Comparison of ENCODE assay signal across 28 cellular contexts in genomic region chrX:24173115-24173847, GRCh38. TPM values are rescaled to one million over a fixed set of nuclear protein-coding genes. Genes with fewer than 3 reads are reported as not detected.
DNase-seq lines count a peak whose midpoint lies in the region; ATAC-seq, FAIRE-seq and TF ChIP-seq lines count a peak whose summit lies in the region.
"Had no signal": no experiment of that assay in that cellular context is flagged by ENCODE, and none has a peak within 500 bp of the region (broad histone marks: within the 10 kb centered on the region; RNA-seq: fewer than 3 reads in every experiment).

No MANE protein-coding gene starts in this region.

- POLR2A ChIA-PET in HepG2 (lab: Yijun Ruan, JAX) = no interaction called here

- H3K4me1 Mint-ChIP-seq in natural killer cell (peaks cover 35 to 47% of the 10 kb centered on the region in 2 donors), glutamatergic neuron (ENCODE audit: low read depth, unreplicated experiment) (peaks cover 11% of the 10 kb centered on the region), type B pancreatic cell (ENCODE audit: unreplicated experiment) (peaks cover 13% of the 10 kb centered on the region)
- peaks cover 34 to 35% of the 10 kb centered on the region in 2 donors for H3K4me1 Mint-ChIP-seq in natural killer cell treated with Interleukin-12 subunit alpha and Interleukin-12 subunit beta and Interleukin-15 and Interleukin-18, amount 100 ng/mL, for 72 hours (ENCODE audit: low read depth in 2 of 2)

- H3K4me1 ChIP-seq in smooth muscle cell (ENCODE audit: low read depth) = peaks cover 8% of the 10 kb centered on the region
- H3K4me1 ChIP-seq in HepG2 (ENCODE audit: insufficient read depth, low read length) = peaks cover 28% of the 10 kb centered on the region
- H3K4me1 ChIP-seq: SJSA1 had no signal

- CTCF ChIA-PET in HepG2 (lab: Yijun Ruan, JAX; ENCODE audit: low intra/inter-chr PET ratio, low total read pairs) = no interaction called here

- H4K20me1 ChIP-seq in smooth muscle cell (ENCODE audit: low read depth) (peaks cover 95% of the 10 kb centered on the region), HepG2 (ENCODE audit: insufficient read depth, low read length) (no peaks in the 10 kb centered on the region)

- H3K9me3 ChIP-seq in WERI-Rb-1 (ENCODE audit: severe bottlenecking) (no peaks in the 10 kb centered on the region), smooth muscle cell (replicated peaks; ENCODE audit: low read depth) (no peaks in the 10 kb centered on the region), HepG2 (ENCODE audit: low read length) (no peaks in the 10 kb centered on the region)
- H3K9me3 ChIP-seq: psoas muscle, SJSA1 had no signal

- TF ChIP-seq CTCF in natural killer cell (IDR thresholded peaks at IDR 0.05) (no peak), WERI-Rb-1 (IDR thresholded peaks at IDR 0.05; ENCODE audit: low read depth, low read length) (peak; percentile 6; the same call in 1 of the 2 replicates), glutamatergic neuron (IDR thresholded peaks at IDR 0.05; ENCODE audit: partially characterized antibody, unreplicated experiment) (no peak), smooth muscle cell (IDR thresholded peaks at IDR 0.05; ENCODE audit: borderline replicate concordance, insufficient read depth, poor library complexity, severe bottlenecking) (no peak), HepG2 (CRISPR knock-in tag; IDR thresholded peaks at IDR 0.05) (no peak), type B pancreatic cell (conservative IDR thresholded peaks at IDR 0.05) (no peak)

- H3K4me2 ChIP-seq in smooth muscle cell = no peak overlapping the region
- no peak overlapping the region for H3K4me2 ChIP-seq in HepG2 (ENCODE audit: low read depth, low read length)

- ATAC-seq in natural killer cell (no peak), HepG2 (no peak)
- ATAC-seq in natural killer cell treated with Interleukin-12 subunit alpha and Interleukin-12 subunit beta and Interleukin-15 and Interleukin-18, amount 100 ng/mL, for 72 hours = no peak
- ATAC-seq: activated CD8-positive, alpha-beta T cell treated with anti-CD3 and anti-CD28 coated beads for 36 hours; psoas muscle; stimulated activated naive B cell treated with anti-CD40 and anti-IgM and Interleukin-4, amounts not matched to agents 10 μg/mL and 1 μg/mL and 100 μg/mL, for 72 hours had no signal

- BruUV-seq in HepG2 (replicated peaks; lab: Mats Ljungman, UMichigan) = no TSS peak

- H3K9me3 Mint-ChIP-seq in natural killer cell (no peaks in the 10 kb centered on the region), glutamatergic neuron (ENCODE audit: unreplicated experiment) (no peaks in the 10 kb centered on the region), type B pancreatic cell (no peaks in the 10 kb centered on the region)
- H3K9me3 Mint-ChIP-seq in natural killer cell treated with Interleukin-12 subunit alpha and Interleukin-12 subunit beta and Interleukin-15 and Interleukin-18, amount 100 ng/mL, for 72 hours = no peaks in the 10 kb centered on the region
- H3K9me3 Mint-ChIP-seq: activated CD8-positive, alpha-beta T cell treated with anti-CD3 and anti-CD28 coated beads for 36 hours; activated naive CD8-positive, alpha-beta T cell treated with anti-CD3 and anti-CD28 coated beads, Interleukin-2, amount 10 ng/mL, durations not matched to agents 7 days and 5 days; stimulated activated naive B cell treated with anti-CD40 and anti-IgM and Interleukin-4, amounts not matched to agents 10 μg/mL and 1 μg/mL and 100 μg/mL, for 72 hours; T-helper 1 cell treated with Interleukin-12 subunit alpha and Interleukin-12 subunit beta and Interleukin-4 antibody, amounts not matched to agents 30 μg/mL and 1 μg/mL, for 36 hours had no signal

- peaks cover 8% of the 10 kb centered on the region for H3K36me3 Mint-ChIP-seq in natural killer cell
- H3K36me3 Mint-ChIP-seq in natural killer cell treated with Interleukin-12 subunit alpha and Interleukin-12 subunit beta and Interleukin-15 and Interleukin-18, amount 100 ng/mL, for 72 hours = peaks cover 6% of the 10 kb centered on the region
- H3K36me3 Mint-ChIP-seq in glutamatergic neuron (ENCODE audit: unreplicated experiment) = no peaks in the 10 kb centered on the region
- H3K36me3 Mint-ChIP-seq in type B pancreatic cell = peaks cover 43% of the 10 kb centered on the region

- intact Hi-C loops in natural killer cell (cut with micrococcal nuclease) (no loop called here), HepG2 (cut with micrococcal nuclease; ENCODE audit: unreplicated experiment) (no loop called here)

- WGBS in smooth muscle cell (ENCODE audit: low lambda C conversion rate) = 87% methylated on average over 11 of the region's 11 CpGs
- 95% methylated on average over 11 of the region's 11 CpGs for WGBS in HepG2 (ENCODE audit: low lambda C conversion rate)

- no peak for TF ChIP-seq EP300 in HepG2 (IDR thresholded peaks at IDR 0.05; ENCODE audit: low read depth in 2 of 2, low read length in 2 of 2)
- TF ChIP-seq EP300 in HepG2 (CRISPR knock-in tag; IDR thresholded peaks at IDR 0.05; ENCODE audit: borderline replicate concordance) = no peak

- H3K27me3 Mint-ChIP-seq in natural killer cell (ENCODE audit: low read depth in 2 of 2) = no peaks in the 10 kb centered on the region
- H3K27me3 Mint-ChIP-seq in natural killer cell treated with Interleukin-12 subunit alpha and Interleukin-12 subunit beta and Interleukin-15 and Interleukin-18, amount 100 ng/mL, for 72 hours = no peaks in the 10 kb centered on the region
- no peaks in the 10 kb centered on the region for H3K27me3 Mint-ChIP-seq in glutamatergic neuron (ENCODE audit: unreplicated experiment)
- H3K27me3 Mint-ChIP-seq in type B pancreatic cell = no peaks in the 10 kb centered on the region
- H3K27me3 Mint-ChIP-seq: activated CD8-positive, alpha-beta T cell treated with anti-CD3 and anti-CD28 coated beads for 36 hours; activated naive CD8-positive, alpha-beta T cell treated with anti-CD3 and anti-CD28 coated beads, Interleukin-2, amount 10 ng/mL, durations not matched to agents 7 days and 5 days; stimulated activated naive B cell treated with anti-CD40 and anti-IgM and Interleukin-4, amounts not matched to agents 10 μg/mL and 1 μg/mL and 100 μg/mL, for 72 hours had no signal

- peaks cover 100% of the 10 kb centered on the region for H3K79me2 ChIP-seq in smooth muscle cell (ENCODE audit: low read depth)
- peaks cover 40% of the 10 kb centered on the region for H3K79me2 ChIP-seq in HepG2 (ENCODE audit: insufficient read depth, low read length)

- in situ Hi-C loops in HepG2 (cut with HindIII; ENCODE audit: extremely low pct_ligation_motif_present, low pct_unique_long_range_greater_than_20kb) = no loop called here

- H3K9ac ChIP-seq in smooth muscle cell (ENCODE audit: low read depth) (no peak overlapping the region), HepG2 (ENCODE audit: insufficient read depth, low read depth, low read length) (no peak overlapping the region)

- H3K27ac Mint-ChIP-seq in natural killer cell = peak overlapping the region; percentile 73 to 84
- H3K27ac Mint-ChIP-seq in natural killer cell treated with Interleukin-12 subunit alpha and Interleukin-12 subunit beta and Interleukin-15 and Interleukin-18, amount 100 ng/mL, for 72 hours = peak overlapping the region in 1 of 2 donors; percentile 48
- peak overlapping the region; percentile 43 for H3K27ac Mint-ChIP-seq in glutamatergic neuron (ENCODE audit: unreplicated experiment)
- H3K27ac Mint-ChIP-seq in type B pancreatic cell = no peak overlapping the region
- H3K27ac Mint-ChIP-seq: activated CD8-positive, alpha-beta T cell treated with anti-CD3 and anti-CD28 coated beads for 36 hours; activated naive CD8-positive, alpha-beta T cell treated with anti-CD3 and anti-CD28 coated beads, Interleukin-2, amount 10 ng/mL, durations not matched to agents 7 days and 5 days; stimulated activated naive B cell treated with anti-CD40 and anti-IgM and Interleukin-4, amounts not matched to agents 10 μg/mL and 1 μg/mL and 100 μg/mL, for 72 hours; T-helper 1 cell treated with Interleukin-12 subunit alpha and Interleukin-12 subunit beta and Interleukin-4 antibody, amounts not matched to agents 30 μg/mL and 1 μg/mL, for 36 hours had no signal

- no peaks in the 10 kb centered on the region for H3F3A ChIP-seq in smooth muscle cell (ENCODE audit: low read depth)

- TF ChIP-seq POLR2A in HepG2 (IDR thresholded peaks at IDR 0.05; ENCODE audit: insufficient read depth in 1 of 2, low read depth in 2 of 2, low read length in 2 of 2) = no peak

- H3K36me3 ChIP-seq in WERI-Rb-1 (peaks cover 51% of the 10 kb centered on the region), smooth muscle cell (ENCODE audit: low read depth) (peaks cover 26% of the 10 kb centered on the region), HepG2 (replicated peaks in 1 of 2; ENCODE audit: control insufficient read depth in 1 of 2, insufficient read depth in 2 of 2, low read length in 2 of 2) (peaks cover 0 to 1% of the 10 kb centered on the region in 2 experiments; a peak in 3 of 5 replicates)

- H3K4me3 ChIP-seq in WERI-Rb-1 (ENCODE audit: low read depth, low read length) (no peak overlapping the region), smooth muscle cell (no peak overlapping the region), HepG2 (replicated peaks in 1 of 3; ENCODE audit: insufficient read depth in 1 of 3, low read depth in 2 of 3, low read length in 3 of 3) (no peak overlapping the region)
- H3K4me3 ChIP-seq: dorsolateral prefrontal cortex, psoas muscle, SJSA1 had no signal

- TF ChIP-seq RAD21 in HepG2 (CRISPR knock-in tag; IDR thresholded peaks at IDR 0.05) = no peak

- H3K27ac ChIP-seq in WERI-Rb-1 (no peak overlapping the region), smooth muscle cell (ENCODE audit: low read depth) (peak overlapping the region; percentile 45), HepG2 (ENCODE audit: extremely low read length, insufficient read depth, low read length) (no peak overlapping the region)
- H3K27ac ChIP-seq: dorsolateral prefrontal cortex, psoas muscle, SJSA1 had no signal

- H3K4me3 Mint-ChIP-seq in natural killer cell (no peak overlapping the region), glutamatergic neuron (ENCODE audit: unreplicated experiment) (no peak overlapping the region), type B pancreatic cell (no peak overlapping the region)
- H3K4me3 Mint-ChIP-seq in natural killer cell treated with Interleukin-12 subunit alpha and Interleukin-12 subunit beta and Interleukin-15 and Interleukin-18, amount 100 ng/mL, for 72 hours = no peak overlapping the region
- H3K4me3 Mint-ChIP-seq: activated CD8-positive, alpha-beta T cell treated with anti-CD3 and anti-CD28 coated beads for 36 hours; activated naive CD8-positive, alpha-beta T cell treated with anti-CD3 and anti-CD28 coated beads, Interleukin-2, amount 10 ng/mL, durations not matched to agents 7 days and 5 days; stimulated activated naive B cell treated with anti-CD40 and anti-IgM and Interleukin-4, amounts not matched to agents 10 μg/mL and 1 μg/mL and 100 μg/mL, for 72 hours; T-helper 1 cell treated with Interleukin-12 subunit alpha and Interleukin-12 subunit beta and Interleukin-4 antibody, amounts not matched to agents 30 μg/mL and 1 μg/mL, for 36 hours had no signal

- H2AFZ ChIP-seq in smooth muscle cell (ENCODE audit: low read depth) (no peak overlapping the region), HepG2 (ENCODE audit: low read length) (no peak overlapping the region)

- H3K27me3 ChIP-seq in WERI-Rb-1 (ENCODE audit: insufficient read depth, low read depth, severe bottlenecking) = no peaks in the 10 kb centered on the region
- H3K27me3 ChIP-seq in smooth muscle cell (ENCODE audit: low read depth) = no peaks in the 10 kb centered on the region
- H3K27me3 ChIP-seq in HepG2 (ENCODE audit: control insufficient read depth in 1 of 2, insufficient read depth in 2 of 2, low read length in 2 of 2) = no peaks in the 10 kb centered on the region
- H3K27me3 ChIP-seq: dorsolateral prefrontal cortex, SJSA1 had no signal

- DNase-seq in natural killer cell (no peak), WERI-Rb-1 (no peak), glutamatergic neuron (no peak), smooth muscle cell (lab: John Stamatoyannopoulos, UW; ENCODE audit: unreplicated experiment) (no peak), HepG2 (ENCODE audit: low spot score) (no peak), COLO829 (ENCODE audit: low spot score) (no peak), type B pancreatic cell (ENCODE audit: extremely low spot score, unreplicated experiment) (no peak)
- DNase-seq in natural killer cell treated with Interleukin-12 subunit alpha and Interleukin-12 subunit beta and Interleukin-15 and Interleukin-18, amount 100 ng/mL, for 72 hours (ENCODE audit: low spot score) = no peak
- DNase-seq: activated CD4-positive, CD25-positive, alpha-beta regulatory T cell treated with anti-CD3 and anti-CD28 coated beads, Interleukin-2, amount 50 U/mL, for 72 hours; activated CD8-positive, alpha-beta T cell treated with anti-CD3 and anti-CD28 coated beads for 36 hours; activated effector memory CD4-positive, alpha-beta T cell treated with Interleukin-2 at 50 U/mL for 16 hours; activated naive CD8-positive, alpha-beta T cell treated with anti-CD3 and anti-CD28 coated beads, Interleukin-2, amount 10 ng/mL, durations not matched to agents 7 days and 5 days; C1 segment of cervical spinal cord; Calu3; cerebellar nuclear complex; DMS79 treated with DMSO at 0.1 percent for 48 hours; dorsolateral prefrontal cortex; IMR-90; NCI-H1092 treated with DMSO at 0.1 percent for 48 hours; NCI-H187 treated with DMSO at 0.1 percent for 48 hours; NCI-H526; nucleus accumbens; psoas muscle; stimulated activated CD4-positive, alpha-beta T cell treated with anti-CD3 and anti-CD28 coated beads, Interleukin-15, amount 100 ng/mL, for 24 hours; stimulated activated naive B cell treated with anti-CD40 and anti-IgM and Interleukin-4, amounts not matched to agents 10 μg/mL and 1 μg/mL and 100 μg/mL, for 72 hours had no signal

- FAIRE-seq in HepG2 (lab: Jason Lieb, UNC) = no peak
- FAIRE-seq: TTC549 had no signal

RNA-seq across cellular contexts. Expression of gene ZFX, which starts 23.8 kb away (rescaled TPM):
- total RNA-seq in natural killer cell = 100 to 1,000 TPM in 1 of 3 donors, 10 to 100 TPM in 2; 60.9 to 123 (median 63.0) TPM
- 10 to 100 TPM; 57.7 to 78.1 TPM for total RNA-seq in natural killer cell treated with Interleukin-12 subunit alpha and Interleukin-12 subunit beta and Interleukin-15 and Interleukin-18, amount 100 ng/mL, for 72 hours
- total RNA-seq in glutamatergic neuron (ENCODE audit: unreplicated experiment) = 33.9 TPM
- total RNA-seq in smooth muscle cell = 52.9 and 128 TPM in 2 replicates
- polyA plus RNA-seq in smooth muscle cell = 17.1 and 31.5 TPM in 2 replicates
- total RNA-seq in HepG2 (2016; rRNA removed; fragmentation: Illumina TruSeq; extraction: Trizol) = 37.3 and 66.3 TPM in 2 replicates
- total RNA-seq in HepG2 (2016; cell fraction: cytosol; rRNA removed; fragmentation: Illumina TruSeq; extraction: Trizol; ENCODE audit: low read depth) = 17.0 and 20.4 TPM in 2 replicates
- total RNA-seq in HepG2 (2016; cell fraction: insoluble cytoplasmic fraction; rRNA removed; fragmentation: Illumina TruSeq; extraction: Trizol) = 37.7 and 62.0 TPM in 2 replicates
- 18.7 and 22.7 TPM in 2 replicates for total RNA-seq in HepG2 (2016; cell fraction: membrane; rRNA removed; fragmentation: Illumina TruSeq; extraction: Trizol)
- total RNA-seq in HepG2 (2016; cell fraction: nucleus; rRNA removed; fragmentation: Illumina TruSeq; extraction: Trizol) = 33.1 and 36.3 TPM in 2 replicates
- polyA plus RNA-seq in HepG2 (2011; rRNA removed) = 13.8 and 14.9 TPM in 2 replicates
- polyA plus RNA-seq in HepG2 (2011; cell fraction: cytosol; rRNA removed) = 5.6 and 10.7 TPM in 2 replicates
- polyA plus RNA-seq in HepG2 (2011; cell fraction: nucleus; rRNA removed) = 12.3 and 17.6 TPM in 2 replicates
- 15.4 and 18.0 TPM in 2 replicates for polyA plus RNA-seq in HepG2 (2012)
- polyA plus RNA-seq in HepG2 (2016; cell fraction: cytosol; fragmentation: Illumina TruSeq; extraction: Trizol; ENCODE audit: low read depth) = 0.86 and 0.89 TPM in 2 replicates
- 16.6 and 19.7 TPM in 2 replicates for polyA plus RNA-seq in HepG2 (2016; cell fraction: insoluble cytoplasmic fraction; fragmentation: Illumina TruSeq; extraction: Trizol; ENCODE audit: low read depth)
- 2.3 TPM in 2 replicates for polyA plus RNA-seq in HepG2 (2016; cell fraction: membrane; fragmentation: Illumina TruSeq; extraction: Trizol; ENCODE audit: low read depth)
- polyA plus RNA-seq in HepG2 (2016; cell fraction: nucleus; fragmentation: Illumina TruSeq; extraction: Trizol; ENCODE audit: insufficient read depth, low read depth) = 33.0 and 36.3 TPM in 2 replicates
- 21.0 and 79.5 TPM in 2 replicates for polyA minus RNA-seq in HepG2 (2011; rRNA and poly(A)+ RNA removed; ENCODE audit: low replicate concordance)
- 26.8 and 40.5 TPM in 2 replicates for polyA minus RNA-seq in HepG2 (2011; cell fraction: cytosol; rRNA and poly(A)+ RNA removed)
- polyA minus RNA-seq in HepG2 (2011; cell fraction: nucleus; rRNA and poly(A)+ RNA removed) = 57.7 and 69.4 TPM in 2 replicates
- total RNA-seq in type B pancreatic cell (ENCODE audit: low replicate concordance) = 68.8 and 79.7 TPM in 2 replicates
